In genomic region chr13:96696501-96696900, GRCh38 we compare ENCODE assay signal across 28 cellular contexts.
"Had no signal": no experiment of that assay in that cellular context is flagged by ENCODE, and none has a peak within 500 bp of the region (broad histone marks: within the 10 kb centered on the region; RNA-seq: fewer than 3 reads in every experiment).

No MANE protein-coding gene starts in this region.

- DNase-seq: activated B cell treated with CpG ODN at 0.5 μM for 24 hours; activated CD4-positive, alpha-beta T cell treated with anti-CD3 and anti-CD28 coated beads for 4 hours; activated CD4-positive, CD25-positive, alpha-beta regulatory T cell treated with anti-CD3 and anti-CD28 coated beads, Interleukin-2, amount 50 U/mL, for 72 hours; activated CD8-positive, alpha-beta T cell treated with anti-CD3 and anti-CD28 coated beads for 36 hours; activated gamma-delta T cell; activated naive CD4-positive, alpha-beta T cell treated with Interleukin-2 at 50 U/mL for 16 hours; activated naive CD8-positive, alpha-beta T cell treated with anti-CD3 and anti-CD28 coated beads, Interleukin-2, amount 10 ng/mL, durations not matched to agents 7 days and 5 days; activated T-cell treated with anti-CD3 and anti-CD28 coated beads, Interleukin-2, amount 50 U/mL, for 24 hours; adrenal gland; anterior cingulate cortex; caudate nucleus; NCI-H1105 treated with DMSO at 0.1 percent for 48 hours; NCI-H1436; NCI-H1694; NCI-H1930; NCI-H2081 treated with DMSO at 0.1 percent for 48 hours; NCI-H226; NCI-H446 treated with DMSO at 0.1 percent for 48 hours; NCI-H524 treated with DMSO at 0.1 percent for 48 hours; NCI-H748 treated with DMSO at 0.1 percent for 48 hours; NK-92 treated with Interleukin-12 subunit alpha and Interleukin-12 subunit beta, amount 100 ng/mL, for 24 hours; PC-3; Peyer's patch; RPMI8226; SW 1271; T-helper 1 cell; T-helper 2 cell; T-helper 9 cell had no signal

- ATAC-seq: activated CD8-positive, alpha-beta T cell treated with anti-CD3 and anti-CD28 coated beads for 36 hours; PC-3 had no signal

- H3K4me3 ChIP-seq: adrenal gland, Peyer's patch had no signal
